ENCODE assay signal across 17 cellular contexts in genomic region chr2:131036696-131037397, GRCh38.
"Had no signal": no experiment of that assay in that cellular context is flagged by ENCODE, and none has a peak within 500 bp of the region (broad histone marks: within the 10 kb centered on the region; RNA-seq: fewer than 3 reads in every experiment).

No MANE protein-coding gene starts in this region.

- H3K27me3 Mint-ChIP-seq: activated naive CD8-positive, alpha-beta T cell had no signal

- H3K27ac Mint-ChIP-seq: activated CD4-positive, alpha-beta T cell treated with anti-CD3 and anti-CD28 coated beads, Interleukin-2, amount 10 ng/mL, durations not matched to agents 24 days and 14 days; activated CD8-positive, alpha-beta T cell treated with anti-CD3 and anti-CD28 coated beads, Interleukin-2, amount 10 ng/mL, durations not matched to agents 7 days and 5 days; activated naive CD8-positive, alpha-beta T cell; dendritic cell treated with granulocyte-macrophage colony-stimulating factor and Interleukin-4, amounts not matched to agents 40 ng/mL and 50 ng/mL, for 4 days; effector memory CD8-positive, alpha-beta T cell; T-helper 1 cell treated with Interleukin-12 subunit alpha and Interleukin-12 subunit beta and Interleukin-4 antibody, amounts not matched to agents 30 μg/mL and 1 μg/mL, for 36 hours had no signal

- H3K36me3 Mint-ChIP-seq: activated naive CD8-positive, alpha-beta T cell had no signal

- H3K9me3 ChIP-seq: transverse colon had no signal

- H3K4me3 Mint-ChIP-seq: activated CD4-positive, alpha-beta T cell treated with anti-CD3 and anti-CD28 coated beads, Interleukin-2, amount 10 ng/mL, durations not matched to agents 24 days and 14 days; activated CD8-positive, alpha-beta T cell treated with anti-CD3 and anti-CD28 coated beads, Interleukin-2, amount 10 ng/mL, durations not matched to agents 7 days and 5 days; dendritic cell treated with granulocyte-macrophage colony-stimulating factor and Interleukin-4, amounts not matched to agents 40 ng/mL and 50 ng/mL, for 4 days; T-helper 1 cell treated with Interleukin-12 subunit alpha and Interleukin-12 subunit beta and Interleukin-4 antibody, amounts not matched to agents 30 μg/mL and 1 μg/mL, for 36 hours had no signal

- H3K9me3 Mint-ChIP-seq: activated CD4-positive, alpha-beta T cell treated with anti-CD3 and anti-CD28 coated beads, Interleukin-2, amount 10 ng/mL, durations not matched to agents 24 days and 14 days; dendritic cell treated with granulocyte-macrophage colony-stimulating factor and Interleukin-4, amounts not matched to agents 40 ng/mL and 50 ng/mL, for 4 days; effector memory CD8-positive, alpha-beta T cell; T-helper 1 cell treated with Interleukin-12 subunit alpha and Interleukin-12 subunit beta and Interleukin-4 antibody, amounts not matched to agents 30 μg/mL and 1 μg/mL, for 36 hours had no signal

- H3K27me3 ChIP-seq: hepatocyte had no signal

- H3K4me3 ChIP-seq: hepatocyte, transverse colon had no signal

- H3K36me3 ChIP-seq: transverse colon had no signal

- H3K27ac ChIP-seq: epithelial cell of prostate, hepatocyte, parathyroid adenoma, transverse colon had no signal

- H3K4me1 ChIP-seq: parathyroid adenoma had no signal

- ATAC-seq: activated CD8-positive, alpha-beta T cell treated with anti-CD3 and anti-CD28 coated beads, Interleukin-2, amount 10 ng/mL, durations not matched to agents 7 days and 5 days; effector memory CD8-positive, alpha-beta T cell; left lobe of liver; stimulated activated naive CD8-positive, alpha-beta T cell treated with anti-CD3 and anti-CD28 coated beads, Interleukin-15, Interleukin-2, amounts not matched to agents 100 U/mL and 50 U/mL, for 24 hours had no signal

- DNase-seq: activated CD4-positive, alpha-beta T cell treated with anti-CD3 and anti-CD28 coated beads, Interleukin-2, amount 10 ng/mL, durations not matched to agents 24 days and 14 days; activated CD8-positive, alpha-beta memory T cell treated with anti-CD3 and anti-CD28 coated beads, Interleukin-2, amount 50 U/mL, for 48 hours; activated gamma-delta T cell treated with Interleukin-2 at 50 U/mL for 16 hours; effector memory CD8-positive, alpha-beta T cell; foreskin fibroblast; stimulated activated CD4-positive, alpha-beta T cell treated with anti-CD3 and anti-CD28 coated beads, Interleukin-12 subunit alpha, Interleukin-12 subunit beta, amount 100 ng/mL, for 4 hours; stimulated activated CD4-positive, alpha-beta T cell treated with anti-CD3 and anti-CD28 coated beads, Interleukin-1b, Interleukin-23, amount 100 ng/mL, for 48 hours; stimulated activated naive CD8-positive, alpha-beta T cell treated with anti-CD3 and anti-CD28 coated beads, Interleukin-15, Interleukin-2, amounts not matched to agents 100 U/mL and 50 U/mL, for 24 hours; transverse colon had no signal
